In genomic region chr5:10688651-10689171, GRCh38 we compare ENCODE assay signal across 16 cellular contexts.
"Had no signal": no experiment of that assay in that cellular context is flagged by ENCODE, and none has a peak within 500 bp of the region (broad histone marks: within the 10 kb centered on the region; RNA-seq: fewer than 3 reads in every experiment).

No MANE protein-coding gene starts in this region.

- H3K4me3 ChIP-seq: body of pancreas, coronary artery, psoas muscle, tibial artery had no signal

- ATAC-seq: activated T-cell treated with anti-CD3 and anti-CD28 coated beads, Interleukin-2, amount 50 U/mL, for 4 hours; psoas muscle had no signal

- H3K27me3 Mint-ChIP-seq: activated naive CD8-positive, alpha-beta T cell had no signal

- H3K27ac ChIP-seq: body of pancreas, coronary artery, psoas muscle, tibial artery had no signal

- H3K4me1 ChIP-seq: psoas muscle, tibial artery had no signal

- DNase-seq: activated CD4-positive, alpha-beta T cell treated with anti-CD3 and anti-CD28 coated beads, Interleukin-2, amount 50 U/mL, for 4 hours; activated CD4-positive, CD25-positive, alpha-beta regulatory T cell; activated effector memory CD4-positive, alpha-beta T cell treated with anti-CD3 and anti-CD28 coated beads, Interleukin-2, amount 50 U/mL, for 16 hours; activated T-cell treated with anti-CD3 and anti-CD28 coated beads, Interleukin-2, amount 50 U/mL, for 4 hours; amniotic stem cell; central memory CD4-positive, alpha-beta T cell; effector CD8-positive, alpha-beta T cell; kidney glomerular epithelial cell; psoas muscle; stimulated activated CD4-positive, alpha-beta T cell treated with anti-CD3 and anti-CD28 coated beads, Interleukin-2, amount 100 ng/mL, for 48 hours; stimulated activated naive CD4-positive, alpha-beta T cell had no signal

- H3K9me3 ChIP-seq: body of pancreas, psoas muscle, tibial artery had no signal

- H3K4me3 Mint-ChIP-seq: activated naive CD8-positive, alpha-beta T cell; activated T-cell treated with anti-CD3 and anti-CD28 coated beads, Interleukin-2, amount 50 U/mL, for 4 hours had no signal

- H3K27ac Mint-ChIP-seq: activated naive CD8-positive, alpha-beta T cell had no signal

- H3K9me3 Mint-ChIP-seq: activated T-cell treated with anti-CD3 and anti-CD28 coated beads, Interleukin-2, amount 50 U/mL, for 4 hours had no signal

- FAIRE-seq: frontal cortex had no signal

- H3K27me3 ChIP-seq: body of pancreas, tibial artery had no signal
